Comparison of ENCODE assay signal across 18 cellular contexts in genomic region chr6:128474933-128475332, GRCh38. TPM values are rescaled to one million over a fixed set of nuclear protein-coding genes. Genes with fewer than 3 reads are reported as not detected.
DNase-seq lines count a peak whose midpoint lies in the region; ATAC-seq and TF ChIP-seq lines count a peak whose summit lies in the region.
"Had no signal": no experiment of that assay in that cellular context is flagged by ENCODE, and none has a peak within 500 bp of the region (broad histone marks: within the 10 kb centered on the region; RNA-seq: fewer than 3 reads in every experiment).

No MANE protein-coding gene starts in this region.

- H2AK9ac ChIP-seq in IMR-90 (replicated peaks; ENCODE audit: low read depth, low read length, poor library complexity) = no peak overlapping the region

- H2AFZ ChIP-seq in IMR-90 (replicated peaks; ENCODE audit: low read length, poor library complexity) (no peak overlapping the region), mammary epithelial cell (ENCODE audit: low read depth, low read length) (no peak overlapping the region), neural progenitor cell (replicated peaks) (no peak overlapping the region)
- H2AFZ ChIP-seq: GM23338 had no signal

- no peak overlapping the region for H2BK15ac ChIP-seq in IMR-90 (ENCODE audit: low read depth, low read length)

- H3K79me2 ChIP-seq in mammary epithelial cell (ENCODE audit: insufficient read depth, low read length) (peaks cover 90% of the 10 kb centered on the region), neural progenitor cell (ENCODE audit: low read depth) (peaks cover 55% of the 10 kb centered on the region)

- H3K4me3 ChIP-seq in IMR-90 (ENCODE audit: insufficient read depth, low read depth, low read length) (no peak overlapping the region), RWPE2 (ENCODE audit: severe bottlenecking) (no peak overlapping the region), mammary epithelial cell (replicated peaks in 1 of 3; ENCODE audit: insufficient read depth in 1 of 3, low read depth in 2 of 3, low read length in 3 of 3) (no peak overlapping the region), neural progenitor cell (no peak overlapping the region)
- H3K4me3 ChIP-seq: BLaER1, GM23338 had no signal

- H3K27me3 ChIP-seq in IMR-90 (ENCODE audit: control insufficient read depth, insufficient read depth, low read length) = no peaks in the 10 kb centered on the region
- no peaks in the 10 kb centered on the region for H3K27me3 ChIP-seq in RWPE2 (ENCODE audit: insufficient read depth, poor library complexity, severe bottlenecking)
- H3K27me3 ChIP-seq in mammary epithelial cell (ENCODE audit: insufficient read depth, low read length) = no peaks in the 10 kb centered on the region
- H3K27me3 ChIP-seq in neural progenitor cell = no peaks in the 10 kb centered on the region
- H3K27me3 ChIP-seq: BLaER1 had no signal

- H3K4me1 Mint-ChIP-seq in neural progenitor cell = no peaks in the 10 kb centered on the region
- peaks cover 25% of the 10 kb centered on the region for H3K4me1 Mint-ChIP-seq in mesothelial cell of epicardium
- peaks cover 18% of the 10 kb centered on the region for H3K4me1 Mint-ChIP-seq in activated T-cell treated with anti-CD3 and anti-CD28 coated beads, Interleukin-2, amount 50 U/mL, for 24 hours (ENCODE audit: low read depth)
- H3K4me1 Mint-ChIP-seq: CD14-positive monocyte had no signal

- H3K79me1 ChIP-seq in IMR-90 (ENCODE audit: low read depth in 1 of 2, low read length in 2 of 2) = peaks cover 21 to 59% of the 10 kb centered on the region in 2 experiments

- BruUV-seq in IMR-90 (replicated peaks; lab: Mats Ljungman, UMichigan) = no TSS peak
- no TSS peak for BruUV-seq in mammary epithelial cell (replicated peaks; lab: Mats Ljungman, UMichigan)

- no peak overlapping the region for H3K4ac ChIP-seq in IMR-90 (ENCODE audit: low read depth, low read length)

- H3K27ac Mint-ChIP-seq in neural progenitor cell (no peak overlapping the region), mesothelial cell of epicardium (no peak overlapping the region)
- H3K27ac Mint-ChIP-seq in activated T-cell treated with anti-CD3 and anti-CD28 coated beads, Interleukin-2, amount 50 U/mL, for 24 hours = no peak overlapping the region
- H3K27ac Mint-ChIP-seq: CD14-positive monocyte; CD4-positive, alpha-beta memory T cell; GM23338; IgD-negative memory B cell had no signal

- H4K5ac ChIP-seq in IMR-90 (ENCODE audit: low read depth, low read length) = no peak overlapping the region

- no peak overlapping the region for H4K91ac ChIP-seq in IMR-90 (ENCODE audit: insufficient read depth, low read depth, low read length)

- TF ChIP-seq CTCF in IMR-90 (conservative IDR thresholded peaks at IDR 0.05; ENCODE audit: low read depth, low read length) (no peak), RWPE2 (IDR thresholded peaks at IDR 0.05; ENCODE audit: poor library complexity, severe bottlenecking) (no peak), mammary epithelial cell (conservative IDR thresholded peaks at IDR 0.05 in 1 of 2, IDR thresholded peaks at IDR 0.05 in 1 of 2; ENCODE audit: extremely low read depth in 1 of 2, insufficient read depth in 1 of 2, low read depth in 1 of 2, low read length in 2 of 2) (no peak), neural progenitor cell (IDR thresholded peaks at IDR 0.05) (no peak), mesothelial cell of epicardium (IDR thresholded peaks at IDR 0.05; ENCODE audit: unreplicated experiment) (no peak)

- H3K14ac ChIP-seq in IMR-90 (replicated peaks; ENCODE audit: low read depth, low read length) = 0 out of 2 replicates have a peak overlapping the region, but pooled peaks have one; percentile 17

- dilution Hi-C loops in IMR-90 (cut with HindIII; ENCODE audit: low sequenced_read_pairs, unreplicated experiment) = no loop called here
- dilution Hi-C loops in mammary epithelial cell (cut with HindIII; ENCODE audit: low sequenced_read_pairs) = no loop called here

- in situ Hi-C loops in IMR-90 (cut with MboI; ENCODE audit: low sequenced_read_pairs) = no loop called here
- in situ Hi-C loops in mammary epithelial cell (cut with MboI; ENCODE audit: low sequenced_read_pairs in 2 of 2) = no loop called here

- no peak overlapping the region for H3K27ac ChIP-seq in IMR-90 (ENCODE audit: insufficient read depth, low read length)
- H3K27ac ChIP-seq in RWPE2 (ENCODE audit: poor library complexity, severe bottlenecking) = peak overlapping the region; percentile 31
- no peak overlapping the region for H3K27ac ChIP-seq in mammary epithelial cell (ENCODE audit: insufficient read depth, low read depth, low read length)
- no peak overlapping the region for H3K27ac ChIP-seq in neural progenitor cell
- H3K27ac ChIP-seq: BLaER1 had no signal

- H4K20me1 ChIP-seq in IMR-90 (ENCODE audit: insufficient read depth, low read length) (peaks cover 18% of the 10 kb centered on the region; the same call in 1 of the 2 replicates), mammary epithelial cell (ENCODE audit: insufficient read depth, low read length) (no peaks in the 10 kb centered on the region), neural progenitor cell (ENCODE audit: low read depth) (no peaks in the 10 kb centered on the region)
- H4K20me1 ChIP-seq: BLaER1 had no signal

- H3K9ac ChIP-seq in IMR-90 (ENCODE audit: low read depth, low read length) (no peak overlapping the region), mammary epithelial cell (ENCODE audit: insufficient read depth, low read length) (no peak overlapping the region), neural progenitor cell (peak overlapping the region; percentile 28)
- H3K9ac ChIP-seq: BLaER1 had no signal

- H3K23ac ChIP-seq in IMR-90 (ENCODE audit: low read depth, low read length) = 0 out of 2 replicates have a peak overlapping the region, but pooled peaks have one; percentile 0

- H3K27me3 Mint-ChIP-seq in neural progenitor cell (ENCODE audit: insufficient read depth, low read depth) = no peaks in the 10 kb centered on the region
- H3K27me3 Mint-ChIP-seq in mesothelial cell of epicardium (ENCODE audit: low read depth) = no peaks in the 10 kb centered on the region
- no peaks in the 10 kb centered on the region for H3K27me3 Mint-ChIP-seq in activated T-cell treated with anti-CD3 and anti-CD28 coated beads, Interleukin-2, amount 50 U/mL, for 24 hours
- H3K27me3 Mint-ChIP-seq: CD4-positive, alpha-beta memory T cell; IgD-negative memory B cell had no signal

- no peak overlapping the region for H2AK5ac ChIP-seq in IMR-90 (ENCODE audit: low read depth, low read length)

- no peak overlapping the region for H3K56ac ChIP-seq in IMR-90 (ENCODE audit: extremely low read depth, insufficient read depth, low read length)

- no peaks in the 10 kb centered on the region for H3K9me3 ChIP-seq in IMR-90 (ENCODE audit: control insufficient read depth, insufficient read depth, low read length)
- no peaks in the 10 kb centered on the region for H3K9me3 ChIP-seq in RWPE2 (ENCODE audit: severe bottlenecking)
- no peaks in the 10 kb centered on the region for H3K9me3 ChIP-seq in mammary epithelial cell (replicated peaks; ENCODE audit: insufficient read depth, low read length)
- no peaks in the 10 kb centered on the region for H3K9me3 ChIP-seq in neural progenitor cell (ENCODE audit: low read depth)
- H3K9me3 ChIP-seq: BLaER1 had no signal

- no peak overlapping the region for H2BK20ac ChIP-seq in IMR-90 (ENCODE audit: low read depth, low read length)

- POLR2A ChIA-PET in IMR-90 (lab: Charles Lee; ENCODE audit: unreplicated experiment) = no interaction called here

- H4K8ac ChIP-seq in IMR-90 (ENCODE audit: low read depth in 2 of 2, low read length in 2 of 2) = no peak overlapping the region

- no peak overlapping the region for H2BK120ac ChIP-seq in IMR-90 (ENCODE audit: low read depth, low read length)

- H3K4me3 Mint-ChIP-seq in neural progenitor cell (no peak overlapping the region), mesothelial cell of epicardium (no peak overlapping the region)
- no peak overlapping the region for H3K4me3 Mint-ChIP-seq in activated T-cell treated with anti-CD3 and anti-CD28 coated beads, Interleukin-2, amount 50 U/mL, for 24 hours
- H3K4me3 Mint-ChIP-seq: CD14-positive monocyte; CD4-positive, alpha-beta memory T cell; GM23338; IgD-negative memory B cell had no signal

- no peak for TF ChIP-seq RAD21 in IMR-90 (IDR thresholded peaks at IDR 0.05; ENCODE audit: low read length)

- H3K18ac ChIP-seq in IMR-90 (ENCODE audit: low read depth, low read length) = no peak overlapping the region

- H3K9me1 ChIP-seq in IMR-90 (ENCODE audit: insufficient read depth, low read length) = peaks cover 5% of the 10 kb centered on the region; the same call in 1 of the 2 replicates

- CTCF ChIA-PET in IMR-90 (lab: Yijun Ruan, JAX) = interaction anchor here (0.6 to 0.7 kb wide), 2 partner anchors 342 to 616 kb away, joined by 3 to 4 read pairs; no protein-coding TSS in a partner anchor
- CTCF ChIA-PET in mammary epithelial cell (lab: Charles Lee; ENCODE audit: low non-redundant PET) = no interaction called here

- H3K4me2 ChIP-seq in IMR-90 (ENCODE audit: low read depth, low read length) (no peak overlapping the region; the same call in 1 of the 2 replicates), mammary epithelial cell (ENCODE audit: insufficient read depth, low read depth, low read length) (peak overlapping the region; percentile 23), neural progenitor cell (no peak overlapping the region)
- H3K4me2 ChIP-seq: BLaER1, GM23338 had no signal

- H3K4me1 ChIP-seq in IMR-90 (ENCODE audit: control insufficient read depth, insufficient read depth, low read length) (peaks cover 3% of the 10 kb centered on the region; the same call in 1 of the 2 replicates), RWPE2 (ENCODE audit: insufficient read depth, poor library complexity, severe bottlenecking) (peaks cover 34% of the 10 kb centered on the region), mammary epithelial cell (ENCODE audit: insufficient read depth, low read length) (peaks cover 18% of the 10 kb centered on the region), neural progenitor cell (peaks cover 5% of the 10 kb centered on the region)

- H3K36me3 ChIP-seq in IMR-90 (ENCODE audit: control insufficient read depth, insufficient read depth, low read length) (no peaks in the 10 kb centered on the region), RWPE2 (ENCODE audit: low read depth) (no peaks in the 10 kb centered on the region), mammary epithelial cell (ENCODE audit: insufficient read depth, low read length) (no peaks in the 10 kb centered on the region), neural progenitor cell (no peaks in the 10 kb centered on the region)
- H3K36me3 ChIP-seq: BLaER1 had no signal

- ATAC-seq in IMR-90 (ENCODE audit: low read depth) (no peak), RWPE2 (ENCODE audit: low read depth) (no peak; the same call in 2 of the 3 replicates)
- ATAC-seq: GM23338 had no signal

- H3K9me3 Mint-ChIP-seq in neural progenitor cell (no peaks in the 10 kb centered on the region), mesothelial cell of epicardium (no peaks in the 10 kb centered on the region)
- H3K9me3 Mint-ChIP-seq in activated T-cell treated with anti-CD3 and anti-CD28 coated beads, Interleukin-2, amount 50 U/mL, for 24 hours = no peaks in the 10 kb centered on the region
- H3K9me3 Mint-ChIP-seq: CD4-positive, alpha-beta memory T cell; GM23338; IgD-negative memory B cell had no signal

- WGBS in IMR-90 (ENCODE audit: extremely low coverage in 2 of 2, insufficient read length in 1 of 2), 2 experiments = no CpG with 5 or more reads among the region's 1 CpG
- 100% methylated on average over 1 of the region's 1 CpG for WGBS in mammary epithelial cell (ENCODE audit: low coverage, missing lambda C conversion rate)

- no peak overlapping the region for H2BK5ac ChIP-seq in IMR-90 (ENCODE audit: low read depth, low read length, poor library complexity, severe bottlenecking)

- DNase-seq in IMR-90 (no peak), RWPE2 (ENCODE audit: low spot score) (no peak), mammary epithelial cell (no peak), neural progenitor cell (ENCODE audit: low spot score) (no peak), mesothelial cell of epicardium (ENCODE audit: low spot score in 2 of 2, unreplicated experiment in 2 of 2) (no peak), AG20443 (ENCODE audit: low spot score) (no peak)
- DNase-seq in activated CD4-positive, CD25-positive, alpha-beta regulatory T cell treated with anti-CD3 and anti-CD28 coated beads, Interleukin-2, amount 50 U/mL, for 72 hours = no peak
- DNase-seq in activated T-cell treated with anti-CD3 and anti-CD28 coated beads, Interleukin-2, amount 50 U/mL, for 24 hours = no peak
- DNase-seq: ACHN; CD4-positive, alpha-beta memory T cell; DMS153; DMS79; GDM1; HCEC 1CT had no signal

- no peaks in the 10 kb centered on the region for H3F3A ChIP-seq in neural progenitor cell (ENCODE audit: low read depth)

- no peaks in the 10 kb centered on the region for H3K36me3 Mint-ChIP-seq in neural progenitor cell
- H3K36me3 Mint-ChIP-seq in mesothelial cell of epicardium = no peaks in the 10 kb centered on the region
- H3K36me3 Mint-ChIP-seq in activated T-cell treated with anti-CD3 and anti-CD28 coated beads, Interleukin-2, amount 50 U/mL, for 24 hours (ENCODE audit: low read depth) = no peaks in the 10 kb centered on the region
- H3K36me3 Mint-ChIP-seq: CD14-positive monocyte; CD4-positive, alpha-beta memory T cell; IgD-negative memory B cell had no signal

- intact Hi-C loops in IMR-90 (cut with micrococcal nuclease) (no loop called here), mammary epithelial cell (cut with micrococcal nuclease) (no loop called here)

- TF ChIP-seq POLR2A in IMR-90 (IDR thresholded peaks at IDR 0.05; ENCODE audit: low read depth, low read length) = no peak

RNA-seq across cellular contexts. Expression of gene PTPRK, which starts 45.5 kb away (rescaled TPM):
- 66.1 and 80.8 TPM in 2 replicates for total RNA-seq in IMR-90 (2012; rRNA removed)
- 14.1 and 18.0 TPM in 2 replicates for polyA plus RNA-seq in IMR-90 (2012; rRNA removed)
- 7.3 and 16.2 TPM in 2 replicates for polyA plus RNA-seq in IMR-90 (2012; cell fraction: cytosol; rRNA removed)
- 3.5 and 12.9 TPM in 2 replicates for polyA plus RNA-seq in IMR-90 (2012; cell fraction: nucleus; rRNA removed; ENCODE audit: low replicate concordance)
- total RNA-seq in mammary epithelial cell = 100 to 1,000 TPM; 103 to 336 TPM
- 14.7 TPM for polyA plus RNA-seq in mammary epithelial cell
- polyA minus RNA-seq in mammary epithelial cell = 138 TPM
- total RNA-seq in neural progenitor cell (ENCODE audit: low replicate concordance) = 30.9 and 35.0 TPM in 2 replicates
- 87.4 to 93.7 TPM (median 90.0 TPM) in 3 replicates for total RNA-seq in mesothelial cell of epicardium
- polyA plus RNA-seq: CD14-positive monocyte had no signal
